Comparison of ENCODE assay signal across 4 cellular contexts in genomic region chr12:44573723-44574122, GRCh38.
"Had no signal": no experiment of that assay in that cellular context is flagged by ENCODE, and none has a peak within 500 bp of the region (broad histone marks: within the 10 kb centered on the region; RNA-seq: fewer than 3 reads in every experiment).

No MANE protein-coding gene starts in this region.

- H2AFZ ChIP-seq: GM23338 had no signal

- H3K4me2 ChIP-seq: GM23338 had no signal

- H3K27ac Mint-ChIP-seq: GM23338 had no signal

- H3K4me3 Mint-ChIP-seq: GM23338, H9 had no signal

- H3K4me3 ChIP-seq: GM23338 had no signal

- DNase-seq: H9, HCEC 1CT, IMR-90 had no signal
